Comparison of ENCODE assay signal across 8 cellular contexts in genomic region chr10:102231357-102232318, GRCh38. TPM values are rescaled to one million over a fixed set of nuclear protein-coding genes. Genes with fewer than 3 reads are reported as not detected.
DNase-seq lines count a peak whose midpoint lies in the region; ATAC-seq, FAIRE-seq and TF ChIP-seq lines count a peak whose summit lies in the region.
"Had no signal": no experiment of that assay in that cellular context is flagged by ENCODE, and none has a peak within 500 bp of the region (broad histone marks: within the 10 kb centered on the region; RNA-seq: fewer than 3 reads in every experiment).

No MANE protein-coding gene starts in this region.

- peak; percentile 85 for TF ChIP-seq CTCF in neural progenitor cell (IDR thresholded peaks at IDR 0.05)
- TF ChIP-seq CTCF in vagina (IDR thresholded peaks at IDR 0.05) = peak in 1 of 3 experiments; percentile 27

- H3K27ac ChIP-seq in esophagus (ENCODE audit: low read depth in 2 of 2, low read length in 1 of 2) (no peak overlapping the region), neural progenitor cell (no peak overlapping the region), vagina (no peak overlapping the region)

- FAIRE-seq in GM12891 (lab: Jason Lieb, UNC) = peak; percentile 86

- H3K4me3 Mint-ChIP-seq in neural progenitor cell = peak overlapping the region; percentile 73

- H3K9me3 ChIP-seq in esophagus (ENCODE audit: control insufficient read depth in 2 of 2, insufficient read depth in 1 of 2, low read depth in 1 of 2, low read length in 1 of 2) (no peaks in the 10 kb centered on the region), neural progenitor cell (ENCODE audit: low read depth) (no peaks in the 10 kb centered on the region), vagina (no peaks in the 10 kb centered on the region)

- no peaks in the 10 kb centered on the region for H3K36me3 Mint-ChIP-seq in neural progenitor cell

- peak overlapping the region; percentile 85 for H3K4me2 ChIP-seq in neural progenitor cell

- peaks cover 24% of the 10 kb centered on the region for H3K4me1 Mint-ChIP-seq in neural progenitor cell

- H3K4me1 ChIP-seq in esophagus (ENCODE audit: control insufficient read depth in 2 of 2, insufficient read depth in 2 of 2, low read length in 1 of 2) (peaks cover 14% of the 10 kb centered on the region in 2 donors), neural progenitor cell (no peaks in the 10 kb centered on the region), vagina (peaks cover 22% of the 10 kb centered on the region)

- ATAC-seq in HG02840 (IDR thresholded peaks at IDR 0.05; ENCODE audit: low FRiP score, unreplicated experiment) = no peak

- 12 to 14% methylated on average over 76 of the region's 76 CpGs for WGBS in esophagus, 2 donors

- peaks cover 5 to 10% of the 10 kb centered on the region in 2 donors for H3K27me3 ChIP-seq in esophagus (ENCODE audit: control insufficient read depth in 1 of 2, insufficient read depth in 2 of 2, low read length in 2 of 2)
- peaks cover 100% of the 10 kb centered on the region for H3K27me3 ChIP-seq in neural progenitor cell
- peaks cover 7% of the 10 kb centered on the region for H3K27me3 ChIP-seq in vagina

- peak overlapping the region; percentile 51 to 53 for H3K4me3 ChIP-seq in esophagus (ENCODE audit: low read depth in 1 of 2, low read length in 2 of 2)
- H3K4me3 ChIP-seq in neural progenitor cell = peak overlapping the region; percentile 54
- peak overlapping the region; percentile 41 to 46 for H3K4me3 ChIP-seq in vagina

- H3K79me2 ChIP-seq in neural progenitor cell (ENCODE audit: low read depth) = no peaks in the 10 kb centered on the region

- peaks cover 21% of the 10 kb centered on the region for H3F3A ChIP-seq in neural progenitor cell (ENCODE audit: low read depth)

- no peaks in the 10 kb centered on the region for H3K36me3 ChIP-seq in esophagus (ENCODE audit: control insufficient read depth in 2 of 2, insufficient read depth in 2 of 2, low read length in 1 of 2)
- H3K36me3 ChIP-seq in neural progenitor cell = no peaks in the 10 kb centered on the region
- H3K36me3 ChIP-seq in vagina = no peaks in the 10 kb centered on the region

- peaks cover 42% of the 10 kb centered on the region for H3K27me3 Mint-ChIP-seq in neural progenitor cell (ENCODE audit: insufficient read depth, low read depth)

- TF ChIP-seq POLR2A in GM12891 (IDR thresholded peaks at IDR 0.05; ENCODE audit: low read depth, low read length) = no peak
- TF ChIP-seq POLR2A in vagina (IDR thresholded peaks at IDR 0.05) = no peak

- DNase-seq in GM12891 (ENCODE audit: insufficient read length, low spot score) (peak; percentile 71), NCI-H226 (peak; percentile 41), neural progenitor cell (ENCODE audit: low spot score) (peak; percentile 71), vagina (ENCODE audit: extremely low spot score in 2 of 2) (no peak)
- peak; percentile 94 for DNase-seq in activated CD8-positive, alpha-beta memory T cell treated with anti-CD3 and anti-CD28 coated beads, Interleukin-2, amount 50 U/mL, for 48 hours

- peak overlapping the region; percentile 74 for H2AFZ ChIP-seq in neural progenitor cell (replicated peaks)

- H3K9ac ChIP-seq in neural progenitor cell = no peak overlapping the region

- peaks cover 2% of the 10 kb centered on the region for H3K9me3 Mint-ChIP-seq in neural progenitor cell

- intact Hi-C loops in vagina (cut with DNase I) = no loop called here

- H4K20me1 ChIP-seq in neural progenitor cell (ENCODE audit: low read depth) = peaks cover 16% of the 10 kb centered on the region

- no peak overlapping the region for H3K27ac Mint-ChIP-seq in neural progenitor cell

TF ChIP-seq in GM12891, 5 proteins besides CTCF, POLR2A, EP300 and RAD21:
- TF ChIP-seq POLR2AphosphoS5 (IDR thresholded peaks at IDR 0.05; ENCODE audit: low read depth, low read length) (no peak), POU2F2 (IDR thresholded peaks at IDR 0.05; ENCODE audit: low read depth, low read length) (no peak)

RNA-seq across cellular contexts. Expression of gene ELOVL3, which starts 5.5 kb away (rescaled TPM):
- 0.06 TPM for polyA plus RNA-seq in GM12891 (2012; ENCODE audit: low read depth, missing spikeins)
- under 1 TPM in 1 of 2 donors, not detected in 1; 0.02 TPM for polyA plus RNA-seq in esophagus
- total RNA-seq in neural progenitor cell (ENCODE audit: low replicate concordance) (0.40 TPM in 1 of 2 replicates, not detected in the other), vagina (not detected)
- total RNA-seq: dermis microvascular lymphatic vessel endothelial cell had no signal

RNA-seq across cellular contexts. Expression of gene PITX3, which starts 9.7 kb away (rescaled TPM):
- not detected for polyA plus RNA-seq in GM12891 (2012; ENCODE audit: low read depth, missing spikeins)
- polyA plus RNA-seq in esophagus = not detected
- total RNA-seq in neural progenitor cell (ENCODE audit: low replicate concordance) (0.46 TPM in 1 of 2 replicates, not detected in the other), vagina (not detected)
- total RNA-seq: dermis microvascular lymphatic vessel endothelial cell had no signal

RNA-seq across cellular contexts. Expression of gene GBF1, which starts 13.7 kb away (rescaled TPM):
- polyA plus RNA-seq in GM12891 (2012; ENCODE audit: low read depth, missing spikeins) = 22.7 TPM
- 10 to 100 TPM; 11.4 to 11.7 TPM for polyA plus RNA-seq in esophagus
- 23.5 and 37.9 TPM in 2 replicates for total RNA-seq in neural progenitor cell (ENCODE audit: low replicate concordance)
- 48.9 TPM for total RNA-seq in vagina

Comparison
In these comparisons a context has a peak if more than half of its experiments do, and no peak if none do; other contexts are left out.
1. DNase-seq: peak in GM12891 (single experiment), NCI-H226 (single experiment), activated CD8-positive, alpha-beta memory T cell treated with anti-CD3 and anti-CD28 coated beads, Interleukin-2, amount 50 U/mL, for 48 hours (single experiment) and neural progenitor cell (single experiment); none in vagina (0 of 2).
2. Peak in every context shown above with its lines, with median percentiles within 50 percentile points of each other: H3K4me3 ChIP-seq.